In genomic region chr13:66644855-66645460, GRCh38 we compare ENCODE assay signal across 24 cellular contexts.
"Had no signal": no experiment of that assay in that cellular context is flagged by ENCODE, and none has a peak within 500 bp of the region (broad histone marks: within the 10 kb centered on the region; RNA-seq: fewer than 3 reads in every experiment).

No MANE protein-coding gene starts in this region.

- H3K4me3 ChIP-seq: SK-N-MC had no signal

- H3K27ac ChIP-seq: SK-N-MC, VCaP had no signal

- DNase-seq: activated CD4-positive, alpha-beta T cell treated with anti-CD3 and anti-CD28 coated beads for 4 hours; activated CD8-positive, alpha-beta memory T cell treated with anti-CD3 and anti-CD28 coated beads, Interleukin-2, amount 50 U/mL, for 4 hours; activated CD8-positive, alpha-beta T cell treated with anti-CD3 and anti-CD28 coated beads for 36 hours; activated gamma-delta T cell treated with Interleukin-2 at 50 U/mL for 16 hours; activated naive CD4-positive, alpha-beta T cell treated with anti-CD3 and anti-CD28 coated beads, Interleukin-2, amount 10 ng/mL, durations not matched to agents 7 days and 5 days; activated naive CD8-positive, alpha-beta T cell treated with anti-CD3 and anti-CD28 coated beads for 36 hours; activated T-cell treated with anti-CD3 and anti-CD28 coated beads, Interleukin-2, amount 50 U/mL, for 72 hours; anterior cingulate cortex; cerebellar nuclear complex; MM.1S; NCI-H1092; NCI-H1417; NCI-H1694; NCI-H2029; NCI-H2107; NCI-H2171 treated with DMSO at 0.1 percent for 48 hours; NCI-H345; NCI-H510A; NCI-H69; RPMI8226; T-helper 1 cell had no signal

- ATAC-seq: activated CD8-positive, alpha-beta T cell treated with anti-CD3 and anti-CD28 coated beads for 36 hours; activated T-cell treated with anti-CD3 and anti-CD28 coated beads, Interleukin-2, amount 50 U/mL, for 72 hours; Right ventricle myocardium inferior had no signal
